ENCODE assay signal across 8 cellular contexts in the genomic region with DNA sequence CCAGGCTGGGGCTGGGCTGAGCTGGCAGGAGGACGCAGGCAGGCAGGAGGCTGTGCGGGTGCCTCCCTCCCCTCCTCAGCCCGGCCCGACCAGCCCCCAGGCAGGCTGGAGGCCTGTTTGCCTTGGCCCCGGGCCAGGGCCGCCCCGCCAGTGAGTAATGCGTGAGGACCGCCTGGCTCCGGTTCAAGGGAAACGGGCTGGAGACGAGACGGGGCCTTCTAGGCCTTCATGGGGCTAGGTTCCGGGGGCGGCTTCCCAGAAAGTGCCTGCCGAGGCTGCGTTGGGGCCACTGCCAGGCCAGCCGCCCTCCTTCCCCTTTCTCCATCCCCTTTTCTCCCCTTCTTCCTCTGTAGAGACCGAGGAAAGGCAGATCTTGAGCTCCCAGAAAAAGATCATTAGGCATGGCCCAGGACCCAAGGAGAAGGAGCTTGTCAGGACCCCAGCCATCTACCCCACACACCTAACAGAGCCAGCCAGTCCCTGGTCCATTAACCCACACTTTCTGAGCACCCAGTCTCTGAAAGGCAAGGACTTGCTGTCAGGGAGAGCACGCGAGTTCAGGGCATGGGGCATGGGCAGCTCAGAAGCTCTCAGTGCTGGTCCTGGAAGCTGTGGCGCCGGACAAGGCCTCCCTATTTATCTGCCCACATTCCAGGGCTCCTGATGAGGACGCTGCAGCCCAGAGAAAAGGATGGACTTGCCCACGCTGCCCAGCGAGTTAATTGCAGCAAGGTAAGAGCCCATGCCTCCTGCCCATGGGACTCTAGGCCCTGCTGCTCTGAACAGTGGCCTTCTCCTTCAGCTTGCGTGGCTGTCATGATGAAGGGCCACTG. TPM values are rescaled to one million over a fixed set of nuclear protein-coding genes. Genes with fewer than 3 reads are reported as not detected.
DNase-seq lines count a peak whose midpoint lies in the region; ATAC-seq and TF ChIP-seq lines count a peak whose summit lies in the region.

No MANE protein-coding gene starts in this region.

- ATAC-seq in stimulated activated effector memory CD8-positive, alpha-beta T cell treated with anti-CD3 and anti-CD28 coated beads, Interleukin-12 subunit alpha, Interleukin-12 subunit beta, amount 100 ng/mL, for 72 hours, result no peak
- no peak for ATAC-seq in GM18519 (IDR thresholded peaks at IDR 0.05; ENCODE audit: low FRiP score, unreplicated experiment)
- no peak for ATAC-seq in natural killer cell treated with Interleukin-12 subunit alpha and Interleukin-12 subunit beta and Interleukin-15 and Interleukin-18, amount 100 ng/mL, for 72 hours

- no peak overlapping the region for H3K4me3 ChIP-seq in AG10803 (ENCODE audit: low read length)
- H3K4me3 ChIP-seq in skin epidermis, result no peak overlapping the region

- TF ChIP-seq CTCF in AG10803 (conservative IDR thresholded peaks at IDR 0.05; ENCODE audit: low read length), result no peak

- no peak overlapping the region for H3K4me3 Mint-ChIP-seq in stimulated activated effector memory CD8-positive, alpha-beta T cell treated with anti-CD3 and anti-CD28 coated beads, Interleukin-12 subunit alpha, Interleukin-12 subunit beta, amount 100 ng/mL, for 72 hours
- H3K4me3 Mint-ChIP-seq in natural killer cell treated with Interleukin-12 subunit alpha and Interleukin-12 subunit beta and Interleukin-15 and Interleukin-18, amount 100 ng/mL, for 72 hours, result no peak overlapping the region

- H3K27ac ChIP-seq in skin epidermis, result peak overlapping the region in 19 of 21 experiments; percentile 3 to 86 (median 69)

- no peaks in the 10 kb centered on the region for H3K27me3 Mint-ChIP-seq in natural killer cell treated with Interleukin-12 subunit alpha and Interleukin-12 subunit beta and Interleukin-15 and Interleukin-18, amount 100 ng/mL, for 72 hours

- no peaks in the 10 kb centered on the region for H3K36me3 Mint-ChIP-seq in stimulated activated effector memory CD8-positive, alpha-beta T cell treated with anti-CD3 and anti-CD28 coated beads, Interleukin-12 subunit alpha, Interleukin-12 subunit beta, amount 100 ng/mL, for 72 hours
- peaks cover 6% of the 10 kb centered on the region for H3K36me3 Mint-ChIP-seq in natural killer cell treated with Interleukin-12 subunit alpha and Interleukin-12 subunit beta and Interleukin-15 and Interleukin-18, amount 100 ng/mL, for 72 hours

- H3K9me3 Mint-ChIP-seq in stimulated activated effector memory CD8-positive, alpha-beta T cell treated with anti-CD3 and anti-CD28 coated beads, Interleukin-12 subunit alpha, Interleukin-12 subunit beta, amount 100 ng/mL, for 72 hours, result peaks cover 5% of the 10 kb centered on the region
- peaks cover 5% of the 10 kb centered on the region for H3K9me3 Mint-ChIP-seq in natural killer cell treated with Interleukin-12 subunit alpha and Interleukin-12 subunit beta and Interleukin-15 and Interleukin-18, amount 100 ng/mL, for 72 hours

- H3K4me1 Mint-ChIP-seq in stimulated activated effector memory CD8-positive, alpha-beta T cell treated with anti-CD3 and anti-CD28 coated beads, Interleukin-12 subunit alpha, Interleukin-12 subunit beta, amount 100 ng/mL, for 72 hours, result peaks cover 21% of the 10 kb centered on the region
- H3K4me1 Mint-ChIP-seq in natural killer cell treated with Interleukin-12 subunit alpha and Interleukin-12 subunit beta and Interleukin-15 and Interleukin-18, amount 100 ng/mL, for 72 hours (ENCODE audit: low read depth in 2 of 2), result peaks cover 11 to 12% of the 10 kb centered on the region in 2 donors

- DNase-seq in AG10803 (ENCODE audit: low read depth) (peak; percentile 90), MV-4-11 (lab: John Stamatoyannopoulos, UW) (peak; percentile 35), amniotic epithelial cell (ENCODE audit: low read depth) (peak; percentile 89), hepatic stellate cell (ENCODE audit: low spot score) (peak; percentile 94)
- DNase-seq in stimulated activated effector memory CD8-positive, alpha-beta T cell treated with anti-CD3 and anti-CD28 coated beads, Interleukin-12 subunit alpha, Interleukin-12 subunit beta, amount 100 ng/mL, for 72 hours (ENCODE audit: low spot score in 2 of 2), result no peak
- no peak for DNase-seq in natural killer cell treated with Interleukin-12 subunit alpha and Interleukin-12 subunit beta and Interleukin-15 and Interleukin-18, amount 100 ng/mL, for 72 hours (ENCODE audit: low spot score)

- no peak overlapping the region for H3K27ac Mint-ChIP-seq in stimulated activated effector memory CD8-positive, alpha-beta T cell treated with anti-CD3 and anti-CD28 coated beads, Interleukin-12 subunit alpha, Interleukin-12 subunit beta, amount 100 ng/mL, for 72 hours
- no peak overlapping the region for H3K27ac Mint-ChIP-seq in natural killer cell treated with Interleukin-12 subunit alpha and Interleukin-12 subunit beta and Interleukin-15 and Interleukin-18, amount 100 ng/mL, for 72 hours

RNA-seq across cellular contexts. Expression of a gene that starts 48.5 kb away (rescaled TPM):
- 10 to 100 TPM; 49.1 to 85.8 TPM for total RNA-seq in natural killer cell treated with Interleukin-12 subunit alpha and Interleukin-12 subunit beta and Interleukin-15 and Interleukin-18, amount 100 ng/mL, for 72 hours

Comparison
In these comparisons a context has a peak if more than half of its experiments do, and no peak if none do; other contexts are left out.
1. DNase-seq: peak in AG10803 (single experiment), MV-4-11 (single experiment), amniotic epithelial cell (single experiment) and hepatic stellate cell (single experiment); none in stimulated activated effector memory CD8-positive, alpha-beta T cell treated with anti-CD3 and anti-CD28 coated beads, Interleukin-12 subunit alpha, Interleukin-12 subunit beta, amount 100 ng/mL, for 72 hours (0 of 2) and natural killer cell treated with Interleukin-12 subunit alpha and Interleukin-12 subunit beta and Interleukin-15 and Interleukin-18, amount 100 ng/mL, for 72 hours (single experiment).